ENCODE assay signal across 1 cellular context in genomic region chrX:9958183-9958582, GRCh38.
TF ChIP-seq lines count a peak whose summit lies in the region.

No MANE protein-coding gene starts in this region.

TF ChIP-seq in GM12878, 131 proteins besides CTCF, POLR2A, EP300 and RAD21:
- TF ChIP-seq ZBTB40 (IDR thresholded peaks at IDR 0.05; ENCODE audit: borderline replicate concordance) (no peak), E4F1 (IDR thresholded peaks at IDR 0.05; ENCODE audit: borderline replicate concordance, partially characterized antibody) (no peak), SP1 (IDR thresholded peaks at IDR 0.05; ENCODE audit: low read depth, low read length) (no peak), SPI1 (IDR thresholded peaks at IDR 0.05; ENCODE audit: borderline replicate concordance, insufficient read depth, low read depth, low read length) (peak; percentile 31; the same call in 1 of the 2 replicates), ELK1 (IDR thresholded peaks at IDR 0.05; ENCODE audit: low read depth, low read length) (no peak), HDAC2 (IDR thresholded peaks at IDR 0.05) (no peak), ZNF384 (IDR thresholded peaks at IDR 0.05; ENCODE audit: borderline replicate concordance, low read depth, low read length) (peak; percentile 38; the same call in 1 of the 2 replicates), WRNIP1 (IDR thresholded peaks at IDR 0.05; ENCODE audit: borderline replicate concordance, low read depth, low read length) (no peak)
